33 cellular contexts compared by ENCODE assay signal in genomic region chr10:85735997-85736396, GRCh38.
"Had no signal": no experiment of that assay in that cellular context is flagged by ENCODE, and none has a peak within 500 bp of the region (broad histone marks: within the 10 kb centered on the region; RNA-seq: fewer than 3 reads in every experiment).

No MANE protein-coding gene starts in this region.

- FAIRE-seq: astrocyte, TTC549 had no signal

- H3K36me3 ChIP-seq: adrenal gland, brain microvascular endothelial cell, breast epithelium had no signal

- H3K27ac ChIP-seq: adrenal gland, body of pancreas, brain microvascular endothelial cell, breast epithelium, VCaP had no signal

- H3K27me3 ChIP-seq: adrenal gland, body of pancreas, brain microvascular endothelial cell, breast epithelium had no signal

- ATAC-seq: activated CD8-positive, alpha-beta T cell treated with anti-CD3 and anti-CD28 coated beads for 36 hours; activated naive CD4-positive, alpha-beta T cell treated with anti-CD3 and anti-CD28 coated beads, Interleukin-2, amount 50 U/mL, for 72 hours; activated T-cell treated with anti-CD3 and anti-CD28 coated beads, Interleukin-2, amount 50 U/mL, for 4 hours; activated T-cell treated with anti-CD3 and anti-CD28 coated beads, Interleukin-2, amount 50 U/mL, for 72 hours; activated T-helper 17 cell treated with anti-CD3 and anti-CD28 coated beads, Interleukin-2, amount 50 U/mL, for 72 hours; body of pancreas; T-helper 17 cell had no signal

- H3K9me3 ChIP-seq: adrenal gland, body of pancreas, breast epithelium had no signal

- DNase-seq: activated B cell treated with CpG ODN at 0.5 μM for 24 hours; activated CD4-positive, alpha-beta memory T cell treated with anti-CD3 and anti-CD28 coated beads for 36 hours; activated CD4-positive, alpha-beta T cell treated with anti-CD3 and anti-CD28 coated beads for 4 hours; activated CD4-positive, alpha-beta T cell treated with anti-CD3 and anti-CD28 coated beads, Interleukin-2, amount 10 ng/mL, durations not matched to agents 24 days and 14 days; activated CD4-positive, alpha-beta T cell treated with anti-CD3 and anti-CD28 coated beads, Interleukin-2, amount 50 U/mL, for 1 hour; activated CD4-positive, alpha-beta T cell treated with anti-CD3 and anti-CD28 coated beads, Interleukin-2, amount 50 U/mL, for 4 hours; activated CD4-positive, CD25-positive, alpha-beta regulatory T cell treated with anti-CD3 and anti-CD28 coated beads, Interleukin-2, amount 50 U/mL, for 72 hours; activated CD8-positive, alpha-beta memory T cell treated with anti-CD3 and anti-CD28 coated beads, Interleukin-2, amount 50 U/mL, for 4 hours; activated CD8-positive, alpha-beta T cell treated with anti-CD3 and anti-CD28 coated beads for 36 hours; activated effector memory CD4-positive, alpha-beta T cell treated with anti-CD3 and anti-CD28 coated beads, Interleukin-2, amount 50 U/mL, for 16 hours; activated gamma-delta T cell treated with Interleukin-2 at 50 U/mL for 16 hours; activated naive CD4-positive, alpha-beta T cell; activated naive CD4-positive, alpha-beta T cell treated with anti-CD3 and anti-CD28 coated beads for 36 hours; activated naive CD4-positive, alpha-beta T cell treated with anti-CD3 and anti-CD28 coated beads, Interleukin-2, amount 50 U/mL, for 16 hours; activated naive CD8-positive, alpha-beta T cell treated with anti-CD3 and anti-CD28 coated beads for 36 hours; activated T-cell treated with anti-CD3 and anti-CD28 coated beads for 4 hours; activated T-cell treated with anti-CD3 and anti-CD28 coated beads, Interleukin-2, amount 50 U/mL, for 1 hour; activated T-cell treated with anti-CD3 and anti-CD28 coated beads, Interleukin-2, amount 50 U/mL, for 4 hours; activated T-cell treated with anti-CD3 and anti-CD28 coated beads, Interleukin-2, amount 50 U/mL, for 72 hours; adrenal gland; amniotic stem cell; aorta; body of pancreas; brain microvascular endothelial cell; central memory CD4-positive, alpha-beta T cell; T-helper 17 cell; T-helper 9 cell had no signal

- H3K4me1 ChIP-seq: adrenal gland, body of pancreas, breast epithelium had no signal

- H3K4me3 ChIP-seq: adrenal gland, body of pancreas, breast epithelium had no signal
